Comparison of ENCODE assay signal across 8 cellular contexts in genomic region chr15:67068724-67069400, GRCh38. TPM values are rescaled to one million over a fixed set of nuclear protein-coding genes. Genes with fewer than 3 reads are reported as not detected.
DNase-seq lines count a peak whose midpoint lies in the region; ATAC-seq and TF ChIP-seq lines count a peak whose summit lies in the region.

No MANE protein-coding gene starts in this region.

- peaks cover 80% of the 10 kb centered on the region for H3K79me2 ChIP-seq in Loucy (ENCODE audit: insufficient read depth, low read length)

- H3K9me3 Mint-ChIP-seq in naive B cell: no peaks in the 10 kb centered on the region

- H3K4me1 Mint-ChIP-seq in naive B cell: peaks cover 61 to 73% (median 68%) of the 10 kb centered on the region in 3 donors

- peak overlapping the region; percentile 98 for H3K4me2 ChIP-seq in Loucy (ENCODE audit: low read depth, low read length, poor library complexity, severe bottlenecking)

- TF ChIP-seq POLR2A in body of pancreas (IDR thresholded peaks at IDR 0.05): no peak

- H3K27me3 Mint-ChIP-seq in naive B cell: no peaks in the 10 kb centered on the region

- H3K36me3 Mint-ChIP-seq in naive B cell: peaks cover 0 to 20% of the 10 kb centered on the region in 2 donors

- H3K9me3 ChIP-seq in Loucy (ENCODE audit: insufficient read depth, low read depth, low read length) (no peaks in the 10 kb centered on the region), body of pancreas (no peaks in the 10 kb centered on the region)

- H3K9ac ChIP-seq in Loucy (ENCODE audit: low read depth, low read length, poor library complexity, severe bottlenecking): peak overlapping the region; percentile 97

- peak overlapping the region; percentile 20 to 97 (median 96) for H3K27ac ChIP-seq in body of pancreas

- H3K4me3 Mint-ChIP-seq in naive B cell: peak overlapping the region; percentile 85 to 99 (median 97)

- H3K27me3 ChIP-seq in Loucy (ENCODE audit: insufficient read depth, low read length, poor library complexity, severe bottlenecking) (no peaks in the 10 kb centered on the region), body of pancreas (no peaks in the 10 kb centered on the region)

- TF ChIP-seq CTCF in Loucy (conservative IDR thresholded peaks at IDR 0.05; ENCODE audit: low read length) (no peak), body of pancreas (IDR thresholded peaks at IDR 0.05) (no peak)

- H3K27ac Mint-ChIP-seq in naive B cell: peak overlapping the region in 5 of 6 donors; percentile 42 to 95 (median 76)

- intact Hi-C loops in body of pancreas (cut with DNase I): no loop called here

- H3K4me1 ChIP-seq in Loucy (ENCODE audit: insufficient read depth, low read length, poor library complexity, severe bottlenecking) (peaks cover 63% of the 10 kb centered on the region), body of pancreas (peaks cover 63% of the 10 kb centered on the region)

- H3K9me2 ChIP-seq in Loucy (replicated peaks; ENCODE audit: low read depth, low read length): no peaks in the 10 kb centered on the region

- H3K36me3 ChIP-seq in Loucy (ENCODE audit: insufficient read depth, low read length) (no peaks in the 10 kb centered on the region), body of pancreas (replicated peaks in 1 of 2; ENCODE audit: insufficient read depth in 1 of 2, low read depth in 2 of 2) (no peaks in the 10 kb centered on the region)

- H3K4me3 ChIP-seq in Loucy (ENCODE audit: low read length, poor library complexity, severe bottlenecking) (peak overlapping the region; percentile 95), body of pancreas (no peak overlapping the region)

- peaks cover 7% of the 10 kb centered on the region for H3F3A ChIP-seq in Loucy (ENCODE audit: low read depth)

- ATAC-seq in body of pancreas: no peak
- ATAC-seq in naive B cell (ENCODE audit: low read depth in 2 of 2): no peak
- no peak for ATAC-seq in HG03469 (IDR thresholded peaks at IDR 0.05; ENCODE audit: unreplicated experiment)
- no peak for ATAC-seq in HG02588 (IDR thresholded peaks at IDR 0.05; ENCODE audit: unreplicated experiment)

- H4K20me1 ChIP-seq in Loucy (ENCODE audit: insufficient read depth, low read length, poor library complexity, severe bottlenecking): peaks cover 52% of the 10 kb centered on the region

- H2AFZ ChIP-seq in Loucy (ENCODE audit: low read length): no peak overlapping the region

- 17 to 20% methylated on average over 6 of the region's 6 CpGs for WGBS in body of pancreas, 2 donors

- DNase-seq in AG08396 (ENCODE audit: low spot score): peak; percentile 40
- DNase-seq in body of pancreas: no peak
- no peak for DNase-seq in naive B cell
- no peak for DNase-seq in Ammon's horn (ENCODE audit: low spot score)
- no peak for DNase-seq in NCI-H146 treated with DMSO at 0.1 percent for 48 hours (lab: John Stamatoyannopoulos, UW; ENCODE audit: unreplicated experiment)

RNA-seq across cellular contexts. Expression of gene SMAD3, which starts 3.5 kb away (rescaled TPM):
- total RNA-seq in body of pancreas: 10 to 100 TPM; 19.7 to 52.4 TPM
- polyA plus RNA-seq in naive B cell (ENCODE audit: low read depth in 6 of 6): 10 to 100 TPM; 34.7 to 68.7 (median 38.0) TPM
